12 cellular contexts compared by ENCODE assay signal in the genomic region with DNA sequence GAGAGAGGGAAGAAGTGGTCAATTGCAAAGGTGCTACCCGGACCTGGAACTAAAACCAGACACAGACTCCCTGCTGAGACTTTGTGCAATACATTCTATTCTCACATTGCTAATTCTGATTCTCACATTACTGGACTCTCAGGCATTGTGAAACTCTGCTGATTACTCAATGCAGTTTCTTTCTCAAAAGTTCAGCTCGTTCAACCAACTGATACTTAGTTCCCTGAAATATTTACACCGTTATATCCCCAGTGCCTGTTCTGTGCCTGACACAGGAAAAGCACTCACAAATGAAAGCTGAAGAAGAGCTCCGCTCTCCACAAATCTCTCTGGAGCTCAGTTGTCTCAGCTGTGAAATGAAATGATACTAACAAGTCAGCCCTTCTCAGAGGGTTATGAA. TPM values are rescaled to one million over a fixed set of nuclear protein-coding genes. Genes with fewer than 3 reads are reported as not detected.
DNase-seq lines count a peak whose midpoint lies in the region; ATAC-seq, FAIRE-seq and TF ChIP-seq lines count a peak whose summit lies in the region.
"Had no signal": no experiment of that assay in that cellular context is flagged by ENCODE, and none has a peak within 500 bp of the region (broad histone marks: within the 10 kb centered on the region; RNA-seq: fewer than 3 reads in every experiment).

No MANE protein-coding gene starts in this region.

- no peaks in the 10 kb centered on the region for H3K4me1 ChIP-seq in prostate gland (replicated peaks)

- DNase-seq in GM04503 (ENCODE audit: low read depth) = peak; percentile 13
- DNase-seq in NB4 (ENCODE audit: low read depth) = peak; percentile 97
- peak; percentile 46 for DNase-seq in prostate gland (ENCODE audit: low spot score)
- no peak for DNase-seq in RCC 7860 (ENCODE audit: low spot score)
- no peak for DNase-seq in GOT3 (lab: John Stamatoyannopoulos, UW)
- no peak for DNase-seq in NCI-H1694 (lab: John Stamatoyannopoulos, UW)
- DNase-seq: KBM-7; stimulated activated CD8-positive, alpha-beta memory T cell treated with anti-CD3 and anti-CD28 coated beads, Interleukin-4, amount 100 ng/mL, for 48 hours had no signal

- intact Hi-C loops in prostate gland (cut with DNase I) = no loop called here

- FAIRE-seq in RCC 7860 (lab: Jason Lieb, UNC) = no peak
- FAIRE-seq: H54 had no signal

- ATAC-seq in esophagus mucosa = peak; percentile 55
- no peak for ATAC-seq in GM21529 (IDR thresholded peaks at IDR 0.05; ENCODE audit: unreplicated experiment)

- H3K9me3 ChIP-seq in prostate gland = no peaks in the 10 kb centered on the region

- H3K27ac ChIP-seq in prostate gland = peak overlapping the region; percentile 30 to 55

- H3K36me3 ChIP-seq in prostate gland = no peaks in the 10 kb centered on the region

- no peak for TF ChIP-seq POLR2A in NB4 (IDR thresholded peaks at IDR 0.05; ENCODE audit: extremely low read depth, insufficient read length)
- no peak for TF ChIP-seq POLR2A in prostate gland (IDR thresholded peaks at IDR 0.05)

- WGBS in prostate gland = 55% methylated on average over 4 of the region's 4 CpGs

- TF ChIP-seq CTCF in NB4 (IDR thresholded peaks at IDR 0.05; ENCODE audit: low read depth, low read length) (no peak), prostate gland (IDR thresholded peaks at IDR 0.05) (no peak)

- H3K27me3 ChIP-seq in prostate gland (replicated peaks; ENCODE audit: insufficient read depth) = no peaks in the 10 kb centered on the region

- H3K4me3 ChIP-seq in NB4 (ENCODE audit: low read depth, low read length) (peak overlapping the region; percentile 33), prostate gland (no peak overlapping the region)

RNA-seq across cellular contexts. Expression of gene SLPI, which starts 0.5 kb away (rescaled TPM):
- total RNA-seq in esophagus mucosa (864 TPM), prostate gland (100 to 1,000 TPM; 168 to 202 TPM)
- total RNA-seq: activated T-helper 1 cell treated with anti-CD3 and anti-CD28 coated beads, Interleukin-12 subunit alpha, Interleukin-12 subunit beta, Interleukin-2, Interleukin-4 antibody, amounts not matched to agents 30 ng/mL and 10 ng/mL and 1 ng/mL, durations not matched to agents 14 hours and 24 hours and 36 hours had no signal

RNA-seq across cellular contexts. Expression of gene SEMG2, which starts 33.7 kb away (rescaled TPM):
- not detected for total RNA-seq in esophagus mucosa
- total RNA-seq in prostate gland = 10 to 100 TPM in 1 of 2 donors, under 1 TPM in 1; 0.18 to 70.5 TPM
- total RNA-seq: activated T-helper 1 cell treated with anti-CD3 and anti-CD28 coated beads, Interleukin-12 subunit alpha, Interleukin-12 subunit beta, Interleukin-2, Interleukin-4 antibody, amounts not matched to agents 30 ng/mL and 10 ng/mL and 1 ng/mL, durations not matched to agents 14 hours and 24 hours and 36 hours had no signal

RNA-seq across cellular contexts. Expression of gene SEMG1, which starts 48.0 kb away (rescaled TPM):
- total RNA-seq in esophagus mucosa (not detected), prostate gland (100 to 1,000 TPM in 1 of 2 donors, under 1 TPM in 1; 0.14 to 250 TPM)
- total RNA-seq: activated T-helper 1 cell treated with anti-CD3 and anti-CD28 coated beads, Interleukin-12 subunit alpha, Interleukin-12 subunit beta, Interleukin-2, Interleukin-4 antibody, amounts not matched to agents 30 ng/mL and 10 ng/mL and 1 ng/mL, durations not matched to agents 14 hours and 24 hours and 36 hours had no signal

RNA-seq across cellular contexts. Expression of gene RBPJL, which starts 51.8 kb away (rescaled TPM):
- total RNA-seq in esophagus mucosa (not detected), prostate gland (not detected)

RNA-seq across cellular contexts. Expression of gene MATN4, which starts 53.2 kb away (rescaled TPM):
- 0.16 TPM for total RNA-seq in esophagus mucosa
- total RNA-seq in prostate gland = under 1 TPM in 1 of 2 donors, not detected in 1; 0.34 TPM

Comparison
In these comparisons a context has a peak if more than half of its experiments do, and no peak if none do; other contexts are left out.
1. DNase-seq: peak in GM04503 (single experiment), NB4 (single experiment) and prostate gland (single experiment); none in RCC 7860 (single experiment), GOT3 (single experiment) and NCI-H1694 (single experiment).